ENCODE assay signal across 1 cellular context in the genomic region with DNA sequence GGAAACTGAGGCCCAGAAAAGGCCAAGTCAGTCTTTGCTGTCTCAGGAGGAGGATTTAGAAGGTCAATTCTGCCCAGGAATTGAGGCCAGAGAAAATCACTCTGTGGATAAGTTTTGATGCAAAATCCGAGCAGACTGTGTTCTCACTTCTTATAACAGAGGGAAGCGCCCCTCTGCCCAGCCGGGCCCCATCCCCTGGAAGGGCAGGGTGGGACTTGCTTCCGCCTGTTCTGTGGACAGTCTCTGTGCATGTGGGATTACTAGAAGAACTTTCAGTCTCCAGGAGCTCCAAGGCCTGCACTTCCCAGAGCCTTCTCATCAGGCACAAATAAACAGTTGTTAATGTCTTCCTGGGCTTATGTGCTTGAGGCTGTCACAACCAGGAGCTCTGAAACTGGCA.
TF ChIP-seq lines count a peak whose summit lies in the region.

No MANE protein-coding gene starts in this region.

TF ChIP-seq in IMR-90, 13 proteins besides CTCF, POLR2A, EP300 and RAD21 (continued from another document):
- TF ChIP-seq, protein P1, sequence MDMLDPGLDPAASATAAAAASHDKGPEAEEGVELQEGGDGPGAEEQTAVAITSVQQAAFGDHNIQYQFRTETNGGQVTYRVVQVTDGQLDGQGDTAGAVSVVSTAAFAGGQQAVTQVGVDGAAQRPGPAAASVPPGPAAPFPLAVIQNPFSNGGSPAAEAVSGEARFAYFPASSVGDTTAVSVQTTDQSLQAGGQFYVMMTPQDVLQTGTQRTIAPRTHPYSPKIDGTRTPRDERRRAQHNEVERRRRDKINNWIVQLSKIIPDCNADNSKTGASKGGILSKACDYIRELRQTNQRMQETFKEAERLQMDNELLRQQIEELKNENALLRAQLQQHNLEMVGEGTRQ (IDR thresholded peaks at IDR 0.05; ENCODE audit: low read depth, low read length), result no peak
- TF ChIP-seq MXI1 (IDR thresholded peaks at IDR 0.05; ENCODE audit: borderline replicate concordance, low read depth, low read length) (no peak), MAFK (IDR thresholded peaks at IDR 0.05; ENCODE audit: low read depth, low read length) (no peak), BHLHE40 (IDR thresholded peaks at IDR 0.05; ENCODE audit: low read depth, low read length) (no peak), RCOR1 (IDR thresholded peaks at IDR 0.05; ENCODE audit: insufficient replicate concordance, low read length) (no peak), CHD1 (IDR thresholded peaks at IDR 0.05; ENCODE audit: low read depth, low read length) (no peak), SMC3 (IDR thresholded peaks at IDR 0.05; ENCODE audit: low read depth, low read length) (no peak), NFE2L2 (IDR thresholded peaks at IDR 0.05; ENCODE audit: low read depth, low read length) (no peak)
